In the genomic region with DNA sequence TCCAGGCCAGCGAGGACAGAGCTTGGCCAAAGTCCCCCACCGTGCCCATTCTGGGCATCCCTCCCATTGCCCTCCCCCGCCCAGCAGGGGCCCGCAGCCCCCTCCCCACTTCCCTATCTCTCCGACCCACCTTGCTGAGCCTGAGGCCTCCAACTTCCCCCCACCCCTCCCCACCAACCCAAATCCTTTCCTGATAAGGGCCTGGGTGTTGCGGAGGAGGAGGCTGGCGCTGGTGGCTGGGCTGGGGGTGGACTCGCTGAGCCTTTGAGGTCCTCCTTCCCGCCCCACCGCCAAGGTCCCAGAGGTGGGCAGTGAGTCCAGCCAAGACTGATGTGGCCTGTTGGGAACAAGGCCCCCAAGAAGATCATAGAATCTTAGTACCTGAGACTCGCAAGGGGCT, we compare ENCODE assay signal across 29 cellular contexts. TPM values are rescaled to one million over a fixed set of nuclear protein-coding genes. Genes with fewer than 3 reads are reported as not detected.
"Had no signal": no experiment of that assay in that cellular context is flagged by ENCODE, and none has a peak within 500 bp of the region (broad histone marks: within the 10 kb centered on the region; RNA-seq: fewer than 3 reads in every experiment).

No MANE protein-coding gene starts in this region.

- H3K9me3 ChIP-seq: psoas muscle, sigmoid colon, thoracic aorta had no signal

- FAIRE-seq: frontal cortex, kidney, small intestine, urothelium cell line had no signal

- H3K4me3 Mint-ChIP-seq: activated CD4-positive, alpha-beta memory T cell treated with anti-CD3 and anti-CD28 coated beads, Interleukin-2, amount 10 ng/mL, durations not matched to agents 7 days and 5 days; activated CD4-positive, alpha-beta T cell treated with anti-CD3 and anti-CD28 coated beads, Interleukin-2, amount 10 ng/mL, durations not matched to agents 7 days and 5 days; activated T-cell treated with anti-CD3 and anti-CD28 coated beads, Interleukin-2, amount 50 U/mL, for 24 hours; activated T-helper 17 cell treated with anti-CD3 and anti-CD28 coated beads, Interleukin-2, amount 50 U/mL, for 72 hours; immature natural killer cell; mesothelial cell of epicardium; naive B cell; stimulated activated effector memory CD8-positive, alpha-beta T cell treated with anti-CD3 and anti-CD28 coated beads, Interleukin-12 subunit alpha, Interleukin-12 subunit beta, amount 100 ng/mL, for 72 hours; stimulated activated naive CD8-positive, alpha-beta T cell treated with anti-CD3 and anti-CD28 coated beads, Interleukin-15, Interleukin-2, amounts not matched to agents 100 ng/mL and 50 ng/mL, for 24 hours; T-helper 2 cell treated with Interferon-gamma antibody and Interleukin-4, amounts not matched to agents 5 μg/mL and 100 μg/mL, for 36 hours; WTC11 had no signal

- H3K27ac Mint-ChIP-seq: activated CD4-positive, alpha-beta memory T cell treated with anti-CD3 and anti-CD28 coated beads, Interleukin-2, amount 10 ng/mL, durations not matched to agents 7 days and 5 days; activated CD4-positive, alpha-beta T cell treated with anti-CD3 and anti-CD28 coated beads, Interleukin-2, amount 10 ng/mL, durations not matched to agents 7 days and 5 days; activated T-cell treated with anti-CD3 and anti-CD28 coated beads, Interleukin-2, amount 50 U/mL, for 24 hours; activated T-helper 17 cell treated with anti-CD3 and anti-CD28 coated beads, Interleukin-2, amount 50 U/mL, for 72 hours; mesothelial cell of epicardium; stimulated activated effector memory CD8-positive, alpha-beta T cell treated with anti-CD3 and anti-CD28 coated beads, Interleukin-12 subunit alpha, Interleukin-12 subunit beta, amount 100 ng/mL, for 72 hours; stimulated activated naive CD8-positive, alpha-beta T cell treated with anti-CD3 and anti-CD28 coated beads, Interleukin-15, Interleukin-2, amounts not matched to agents 100 ng/mL and 50 ng/mL, for 24 hours; T-helper 2 cell treated with Interferon-gamma antibody and Interleukin-4, amounts not matched to agents 5 μg/mL and 100 μg/mL, for 36 hours; WTC11 had no signal

- H3K36me3 ChIP-seq: sigmoid colon, thoracic aorta had no signal

- H3K4me1 ChIP-seq: parathyroid adenoma, psoas muscle had no signal

- H3K27me3 Mint-ChIP-seq: activated T-cell treated with anti-CD3 and anti-CD28 coated beads, Interleukin-2, amount 50 U/mL, for 24 hours; activated T-helper 17 cell treated with anti-CD3 and anti-CD28 coated beads, Interleukin-2, amount 50 U/mL, for 72 hours; stimulated activated naive CD8-positive, alpha-beta T cell treated with anti-CD3 and anti-CD28 coated beads, Interleukin-15, Interleukin-2, amounts not matched to agents 100 ng/mL and 50 ng/mL, for 24 hours had no signal

- H3K9ac ChIP-seq: parathyroid adenoma had no signal

- H3K4me1 Mint-ChIP-seq: activated T-helper 17 cell treated with anti-CD3 and anti-CD28 coated beads, Interleukin-2, amount 50 U/mL, for 72 hours had no signal

- H3K79me2 ChIP-seq: parathyroid adenoma had no signal

- H2AFZ ChIP-seq: parathyroid adenoma had no signal

- H3K9me3 Mint-ChIP-seq: activated CD4-positive, alpha-beta memory T cell treated with anti-CD3 and anti-CD28 coated beads, Interleukin-2, amount 10 ng/mL, durations not matched to agents 7 days and 5 days; activated CD4-positive, alpha-beta T cell treated with anti-CD3 and anti-CD28 coated beads, Interleukin-2, amount 10 ng/mL, durations not matched to agents 7 days and 5 days; activated T-cell treated with anti-CD3 and anti-CD28 coated beads, Interleukin-2, amount 50 U/mL, for 24 hours; activated T-helper 17 cell treated with anti-CD3 and anti-CD28 coated beads, Interleukin-2, amount 50 U/mL, for 72 hours; immature natural killer cell; naive B cell; stimulated activated effector memory CD8-positive, alpha-beta T cell treated with anti-CD3 and anti-CD28 coated beads, Interleukin-12 subunit alpha, Interleukin-12 subunit beta, amount 100 ng/mL, for 72 hours; stimulated activated naive CD8-positive, alpha-beta T cell treated with anti-CD3 and anti-CD28 coated beads, Interleukin-15, Interleukin-2, amounts not matched to agents 100 ng/mL and 50 ng/mL, for 24 hours had no signal

- H3K36me3 Mint-ChIP-seq: immature natural killer cell; naive B cell; stimulated activated effector memory CD8-positive, alpha-beta T cell treated with anti-CD3 and anti-CD28 coated beads, Interleukin-12 subunit alpha, Interleukin-12 subunit beta, amount 100 ng/mL, for 72 hours had no signal

- H3K27ac ChIP-seq: parathyroid adenoma, psoas muscle, sigmoid colon, thoracic aorta had no signal

- ATAC-seq: activated T-helper 17 cell treated with anti-CD3 and anti-CD28 coated beads, Interleukin-2, amount 50 U/mL, for 72 hours; left colon; psoas muscle; stimulated activated effector memory CD8-positive, alpha-beta T cell treated with anti-CD3 and anti-CD28 coated beads, Interleukin-12 subunit alpha, Interleukin-12 subunit beta, amount 100 ng/mL, for 72 hours; WTC11 had no signal

- H3K27me3 ChIP-seq: sigmoid colon had no signal

- H3K4me3 ChIP-seq: psoas muscle, sigmoid colon, thoracic aorta had no signal

- DNase-seq: activated CD4-positive, alpha-beta memory T cell treated with anti-CD3 and anti-CD28 coated beads, Interleukin-2, amount 10 ng/mL, durations not matched to agents 7 days and 5 days; activated CD4-positive, alpha-beta T cell treated with anti-CD3 and anti-CD28 coated beads for 1 hour; activated CD4-positive, alpha-beta T cell treated with anti-CD3 and anti-CD28 coated beads, Interleukin-2, amount 10 ng/mL, durations not matched to agents 7 days and 5 days; activated CD8-positive, alpha-beta memory T cell treated with anti-CD3 and anti-CD28 coated beads, Interleukin-2, amount 50 U/mL, for 48 hours; activated gamma-delta T cell treated with Interleukin-2 at 50 U/mL for 16 hours; activated naive CD4-positive, alpha-beta T cell treated with anti-CD3 and anti-CD28 coated beads, Interleukin-2, amount 50 U/mL, for 16 hours; activated T-cell treated with anti-CD3 and anti-CD28 coated beads, Interleukin-2, amount 50 U/mL, for 24 hours; amniotic stem cell; kidney; left colon; mammary epithelial cell; naive B cell; psoas muscle; sigmoid colon; small intestine; stimulated activated CD4-positive, alpha-beta T cell treated with anti-CD3 and anti-CD28 coated beads, Interleukin-4, amount 100 ng/mL, for 24 hours; trophoblast cell had no signal

RNA-seq across cellular contexts. Expression of a gene that starts 23.2 kb away (rescaled TPM):
- total RNA-seq: kidney, left colon, mammary epithelial cell had no signal
- polyA plus RNA-seq: liver, mammary epithelial cell, psoas muscle had no signal
